ENCODE assay signal across 2 cellular contexts in the genomic region with DNA sequence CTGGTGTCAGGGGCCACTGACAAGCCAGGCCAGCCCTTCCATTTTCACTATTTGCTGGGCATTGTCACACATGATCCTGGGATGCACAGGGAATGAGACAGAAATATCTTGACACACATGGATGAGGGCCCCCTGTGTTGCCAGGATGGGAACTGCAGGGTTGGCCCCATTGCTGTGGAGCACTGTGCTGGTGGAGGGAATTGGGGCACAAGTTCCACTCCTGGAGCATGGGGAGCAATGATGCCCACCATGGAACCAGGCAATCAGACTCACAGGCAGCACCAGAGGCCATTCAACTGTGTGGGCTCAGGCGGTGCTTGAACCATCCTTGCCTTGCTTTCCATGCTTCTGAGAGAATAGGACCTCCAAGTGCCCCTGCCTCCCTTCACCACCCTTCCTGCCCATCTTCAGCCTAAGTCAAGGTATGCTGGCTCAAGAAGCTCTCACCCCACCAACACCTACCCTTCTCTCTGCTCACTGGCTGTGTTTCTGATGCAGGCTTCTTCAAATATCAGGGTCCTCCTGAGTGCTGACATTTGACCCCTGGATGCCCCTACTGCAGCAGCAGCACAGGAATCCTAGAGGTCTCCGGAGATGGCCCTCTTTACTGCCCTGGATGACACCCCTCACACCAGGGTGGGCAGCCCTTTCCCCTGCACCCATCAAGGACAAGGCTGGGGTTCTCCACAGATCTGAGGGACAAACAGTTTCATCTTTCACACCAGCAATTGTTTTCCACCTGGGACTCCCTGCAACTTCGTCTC.
TF ChIP-seq lines count a peak whose summit lies in the region.

No MANE protein-coding gene starts in this region.

TF ChIP-seq in HepG2, 621 proteins besides CTCF, POLR2A, EP300 and RAD21:
- no peak for TF ChIP-seq ZBTB7B (CRISPR knock-in tag; IDR thresholded peaks at IDR 0.05)
- TF ChIP-seq, protein P1, sequence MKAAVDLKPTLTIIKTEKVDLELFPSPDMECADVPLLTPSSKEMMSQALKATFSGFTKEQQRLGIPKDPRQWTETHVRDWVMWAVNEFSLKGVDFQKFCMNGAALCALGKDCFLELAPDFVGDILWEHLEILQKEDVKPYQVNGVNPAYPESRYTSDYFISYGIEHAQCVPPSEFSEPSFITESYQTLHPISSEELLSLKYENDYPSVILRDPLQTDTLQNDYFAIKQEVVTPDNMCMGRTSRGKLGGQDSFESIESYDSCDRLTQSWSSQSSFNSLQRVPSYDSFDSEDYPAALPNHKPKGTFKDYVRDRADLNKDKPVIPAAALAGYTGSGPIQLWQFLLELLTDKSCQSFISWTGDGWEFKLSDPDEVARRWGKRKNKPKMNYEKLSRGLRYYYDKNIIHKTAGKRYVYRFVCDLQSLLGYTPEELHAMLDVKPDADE (CRISPR knock-in tag; IDR thresholded peaks at IDR 0.05) = no peak
- TF ChIP-seq NCOR1 (IDR thresholded peaks at IDR 0.05; ENCODE audit: borderline replicate concordance, low read length) = no peak
- TF ChIP-seq ZBTB20 (CRISPR knock-in tag; IDR thresholded peaks at IDR 0.05; ENCODE audit: borderline replicate concordance, low read depth) = no peak
- TF ChIP-seq NR2C2 (CRISPR knock-in tag; IDR thresholded peaks at IDR 0.05; ENCODE audit: borderline replicate concordance) = no peak
- TF ChIP-seq AGO2 (optimal IDR thresholded peaks at IDR 0.05; ENCODE audit: low read depth, low read length) = no peak
- TF ChIP-seq, protein P2, sequence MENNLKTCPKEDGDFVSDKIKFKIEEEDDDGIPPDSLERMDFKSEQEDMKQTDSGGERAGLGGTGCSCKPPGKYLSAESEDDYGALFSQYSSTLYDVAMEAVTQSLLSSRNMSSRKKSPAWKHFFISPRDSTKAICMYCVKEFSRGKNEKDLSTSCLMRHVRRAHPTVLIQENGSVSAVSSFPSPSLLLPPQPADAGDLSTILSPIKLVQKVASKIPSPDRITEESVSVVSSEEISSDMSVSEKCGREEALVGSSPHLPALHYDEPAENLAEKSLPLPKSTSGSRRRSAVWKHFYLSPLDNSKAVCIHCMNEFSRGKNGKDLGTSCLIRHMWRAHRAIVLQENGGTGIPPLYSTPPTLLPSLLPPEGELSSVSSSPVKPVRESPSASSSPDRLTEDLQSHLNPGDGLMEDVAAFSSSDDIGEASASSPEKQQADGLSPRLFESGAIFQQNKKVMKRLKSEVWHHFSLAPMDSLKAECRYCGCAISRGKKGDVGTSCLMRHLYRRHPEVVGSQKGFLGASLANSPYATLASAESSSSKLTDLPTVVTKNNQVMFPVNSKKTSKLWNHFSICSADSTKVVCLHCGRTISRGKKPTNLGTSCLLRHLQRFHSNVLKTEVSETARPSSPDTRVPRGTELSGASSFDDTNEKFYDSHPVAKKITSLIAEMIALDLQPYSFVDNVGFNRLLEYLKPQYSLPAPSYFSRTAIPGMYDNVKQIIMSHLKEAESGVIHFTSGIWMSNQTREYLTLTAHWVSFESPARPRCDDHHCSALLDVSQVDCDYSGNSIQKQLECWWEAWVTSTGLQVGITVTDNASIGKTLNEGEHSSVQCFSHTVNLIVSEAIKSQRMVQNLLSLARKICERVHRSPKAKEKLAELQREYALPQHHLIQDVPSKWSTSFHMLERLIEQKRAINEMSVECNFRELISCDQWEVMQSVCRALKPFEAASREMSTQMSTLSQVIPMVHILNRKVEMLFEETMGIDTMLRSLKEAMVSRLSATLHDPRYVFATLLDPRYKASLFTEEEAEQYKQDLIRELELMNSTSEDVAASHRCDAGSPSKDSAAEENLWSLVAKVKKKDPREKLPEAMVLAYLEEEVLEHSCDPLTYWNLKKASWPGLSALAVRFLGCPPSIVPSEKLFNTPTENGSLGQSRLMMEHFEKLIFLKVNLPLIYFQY (CRISPR knock-in tag; IDR thresholded peaks at IDR 0.05; ENCODE audit: borderline replicate concordance) = no peak
- TF ChIP-seq SOX6 (IDR thresholded peaks at IDR 0.05) = no peak
- no peak for TF ChIP-seq SOX6 (CRISPR knock-in tag; IDR thresholded peaks at IDR 0.05)
- TF ChIP-seq HMG20A (CRISPR knock-in tag; IDR thresholded peaks at IDR 0.05; ENCODE audit: borderline replicate concordance) = no peak
- TF ChIP-seq ZNF17 (CRISPR knock-in tag; IDR thresholded peaks at IDR 0.05) = no peak
- no peak for TF ChIP-seq TCF7 (IDR thresholded peaks at IDR 0.05; ENCODE audit: low read depth)
- TF ChIP-seq SNAI1 (CRISPR knock-in tag; IDR thresholded peaks at IDR 0.05; ENCODE audit: borderline replicate concordance) = no peak
- TF ChIP-seq SAP130 (CRISPR knock-in tag; IDR thresholded peaks at IDR 0.05; ENCODE audit: low read depth) = no peak
- TF ChIP-seq MTF2 (CRISPR knock-in tag; IDR thresholded peaks at IDR 0.05; ENCODE audit: borderline replicate concordance) = no peak
- TF ChIP-seq KLF11 (CRISPR knock-in tag; IDR thresholded peaks at IDR 0.05) = no peak
- TF ChIP-seq, protein P3, sequence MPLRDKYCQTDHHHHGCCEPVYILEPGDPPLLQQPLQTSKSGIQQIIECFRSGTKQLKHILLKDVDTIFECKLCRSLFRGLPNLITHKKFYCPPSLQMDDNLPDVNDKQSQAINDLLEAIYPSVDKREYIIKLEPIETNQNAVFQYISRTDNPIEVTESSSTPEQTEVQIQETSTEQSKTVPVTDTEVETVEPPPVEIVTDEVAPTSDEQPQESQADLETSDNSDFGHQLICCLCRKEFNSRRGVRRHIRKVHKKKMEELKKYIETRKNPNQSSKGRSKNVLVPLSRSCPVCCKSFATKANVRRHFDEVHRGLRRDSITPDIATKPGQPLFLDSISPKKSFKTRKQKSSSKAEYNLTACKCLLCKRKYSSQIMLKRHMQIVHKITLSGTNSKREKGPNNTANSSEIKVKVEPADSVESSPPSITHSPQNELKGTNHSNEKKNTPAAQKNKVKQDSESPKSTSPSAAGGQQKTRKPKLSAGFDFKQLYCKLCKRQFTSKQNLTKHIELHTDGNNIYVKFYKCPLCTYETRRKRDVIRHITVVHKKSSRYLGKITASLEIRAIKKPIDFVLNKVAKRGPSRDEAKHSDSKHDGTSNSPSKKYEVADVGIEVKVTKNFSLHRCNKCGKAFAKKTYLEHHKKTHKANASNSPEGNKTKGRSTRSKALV (CRISPR knock-in tag; IDR thresholded peaks at IDR 0.05) = no peak
- no peak for TF ChIP-seq NFYB (CRISPR knock-in tag; IDR thresholded peaks at IDR 0.05)
- no peak for TF ChIP-seq SETDB1 (CRISPR knock-in tag; IDR thresholded peaks at IDR 0.05; ENCODE audit: borderline replicate concordance)

TF ChIP-seq in K562, 482 proteins besides CTCF, POLR2A, EP300 and RAD21:
- TF ChIP-seq SPI1 (IDR thresholded peaks at IDR 0.05; ENCODE audit: borderline replicate concordance, low read depth, low read length) = no peak
- TF ChIP-seq, protein P4, sequence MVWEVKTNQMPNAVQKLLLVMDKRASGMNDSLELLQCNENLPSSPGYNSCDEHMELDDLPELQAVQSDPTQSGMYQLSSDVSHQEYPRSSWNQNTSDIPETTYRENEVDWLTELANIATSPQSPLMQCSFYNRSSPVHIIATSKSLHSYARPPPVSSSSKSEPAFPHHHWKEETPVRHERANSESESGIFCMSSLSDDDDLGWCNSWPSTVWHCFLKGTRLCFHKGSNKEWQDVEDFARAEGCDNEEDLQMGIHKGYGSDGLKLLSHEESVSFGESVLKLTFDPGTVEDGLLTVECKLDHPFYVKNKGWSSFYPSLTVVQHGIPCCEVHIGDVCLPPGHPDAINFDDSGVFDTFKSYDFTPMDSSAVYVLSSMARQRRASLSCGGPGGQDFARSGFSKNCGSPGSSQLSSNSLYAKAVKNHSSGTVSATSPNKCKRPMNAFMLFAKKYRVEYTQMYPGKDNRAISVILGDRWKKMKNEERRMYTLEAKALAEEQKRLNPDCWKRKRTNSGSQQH (CRISPR knock-in tag; IDR thresholded peaks at IDR 0.05) = no peak
- TF ChIP-seq, protein P5, sequence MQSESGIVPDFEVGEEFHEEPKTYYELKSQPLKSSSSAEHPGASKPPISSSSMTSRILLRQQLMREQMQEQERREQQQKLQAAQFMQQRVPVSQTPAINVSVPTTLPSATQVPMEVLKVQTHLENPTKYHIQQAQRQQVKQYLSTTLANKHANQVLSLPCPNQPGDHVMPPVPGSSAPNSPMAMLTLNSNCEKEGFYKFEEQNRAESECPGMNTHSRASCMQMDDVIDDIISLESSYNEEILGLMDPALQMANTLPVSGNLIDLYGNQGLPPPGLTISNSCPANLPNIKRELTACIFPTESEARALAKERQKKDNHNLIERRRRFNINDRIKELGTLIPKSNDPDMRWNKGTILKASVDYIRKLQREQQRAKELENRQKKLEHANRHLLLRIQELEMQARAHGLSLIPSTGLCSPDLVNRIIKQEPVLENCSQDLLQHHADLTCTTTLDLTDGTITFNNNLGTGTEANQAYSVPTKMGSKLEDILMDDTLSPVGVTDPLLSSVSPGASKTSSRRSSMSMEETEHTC (IDR thresholded peaks at IDR 0.05) = no peak
- TF ChIP-seq TCF7 (IDR thresholded peaks at IDR 0.05; ENCODE audit: borderline replicate concordance) = no peak
- TF ChIP-seq ZNF324 (CRISPR knock-in tag; IDR thresholded peaks at IDR 0.05) = peak; percentile 89
